In the genomic region with DNA sequence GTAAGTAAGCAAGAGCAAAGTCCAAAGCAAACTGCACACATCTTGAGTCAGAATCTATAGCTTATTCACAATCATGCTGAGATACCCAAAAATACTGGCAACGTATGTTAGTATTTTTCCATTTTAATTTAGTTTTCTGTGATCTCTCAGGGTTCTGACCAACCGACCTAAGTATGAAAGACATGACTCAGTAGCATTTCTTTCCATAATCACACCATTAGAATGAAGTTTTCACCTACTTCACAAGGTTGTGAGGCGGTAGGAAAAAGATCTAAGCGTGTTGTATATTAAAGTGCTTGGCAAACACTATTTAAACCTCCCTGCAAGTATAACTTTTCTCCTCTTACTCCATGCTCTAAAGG, we compare ENCODE assay signal across 26 cellular contexts. TPM values are rescaled to one million over a fixed set of nuclear protein-coding genes. Genes with fewer than 3 reads are reported as not detected.
DNase-seq lines count a peak whose midpoint lies in the region; ATAC-seq, FAIRE-seq and TF ChIP-seq lines count a peak whose summit lies in the region.
"Had no signal": no experiment of that assay in that cellular context is flagged by ENCODE, and none has a peak within 500 bp of the region (broad histone marks: within the 10 kb centered on the region; RNA-seq: fewer than 3 reads in every experiment).

No MANE protein-coding gene starts in this region.

- no peaks in the 10 kb centered on the region for H3K36me3 Mint-ChIP-seq in nephron (ENCODE audit: low read depth)
- H3K36me3 Mint-ChIP-seq: activated naive CD8-positive, alpha-beta T cell treated with anti-CD3 and anti-CD28 coated beads, Interleukin-2, amount 10 ng/mL, durations not matched to agents 7 days and 5 days; CD8-positive, alpha-beta T cell; stimulated activated naive B cell treated with anti-CD40 and anti-IgM and Interleukin-4, amounts not matched to agents 10 μg/mL and 1 μg/mL and 100 μg/mL, for 72 hours had no signal

- TF ChIP-seq CTCF in A549 (IDR thresholded peaks at IDR 0.05) (no peak), esophagus squamous epithelium (IDR thresholded peaks at IDR 0.05) (no peak), nephron (IDR thresholded peaks at IDR 0.05; ENCODE audit: unreplicated experiment in 3 of 3) (no peak), ascending aorta (IDR thresholded peaks at IDR 0.05) (no peak)

- intact Hi-C loops in esophagus squamous epithelium (cut with DNase I), result no loop called here
- intact Hi-C loops in ascending aorta (cut with DNase I), result no loop called here

- peak overlapping the region; percentile 69 for H3K4me2 ChIP-seq in A549

- WGBS in A549 (ENCODE audit: missing lambda C conversion rate), result 7% methylated on average over 4 of the region's 4 CpGs
- 39 to 43% methylated on average over 4 of the region's 4 CpGs for WGBS in esophagus squamous epithelium, 2 donors

- no peak overlapping the region for H3K4me3 Mint-ChIP-seq in nephron
- H3K4me3 Mint-ChIP-seq: activated CD4-positive, alpha-beta T cell treated with anti-CD3 and anti-CD28 coated beads for 36 hours; activated CD8-positive, alpha-beta T cell treated with anti-CD3 and anti-CD28 coated beads, Interleukin-2, amount 10 ng/mL, durations not matched to agents 7 days and 5 days; activated naive CD8-positive, alpha-beta T cell treated with anti-CD3 and anti-CD28 coated beads, Interleukin-2, amount 10 ng/mL, durations not matched to agents 7 days and 5 days; CD8-positive, alpha-beta T cell; stimulated activated naive B cell treated with anti-CD40 and anti-IgM and Interleukin-4, amounts not matched to agents 10 μg/mL and 1 μg/mL and 100 μg/mL, for 72 hours had no signal

- H3K36me3 ChIP-seq in SJSA1 (no peaks in the 10 kb centered on the region; the same call in 1 of the 2 replicates), esophagus squamous epithelium (no peaks in the 10 kb centered on the region), ascending aorta (no peaks in the 10 kb centered on the region)
- H3K36me3 ChIP-seq: lower lobe of right lung, right lobe of liver had no signal

- H3K4me3 ChIP-seq in A549 (0 out of 3 replicates have a peak overlapping the region, but pooled peaks have one; percentile 9), SJSA1 (no peak overlapping the region), esophagus squamous epithelium (no peak overlapping the region), ascending aorta (no peak overlapping the region)
- H3K4me3 ChIP-seq: lower lobe of right lung, right lobe of liver, SK-N-MC had no signal

- TF ChIP-seq EP300 in A549 (IDR thresholded peaks at IDR 0.05), result no peak

- H3K27me3 ChIP-seq in SJSA1 (replicated peaks), result no peaks in the 10 kb centered on the region
- no peaks in the 10 kb centered on the region for H3K27me3 ChIP-seq in esophagus squamous epithelium
- no peaks in the 10 kb centered on the region for H3K27me3 ChIP-seq in ascending aorta
- H3K27me3 ChIP-seq: right lobe of liver had no signal

- POLR2A ChIA-PET in A549 (lab: Yijun Ruan, JAX), result interaction anchor here (1.0 to 1.3 kb wide), 2 partner anchors 51 to 126 kb away, joined by 3 to 6 read pairs; no protein-coding TSS in a partner anchor

- H3K9me3 ChIP-seq in A549, result no peaks in the 10 kb centered on the region
- no peaks in the 10 kb centered on the region for H3K9me3 ChIP-seq in SJSA1 (replicated peaks)
- no peaks in the 10 kb centered on the region for H3K9me3 ChIP-seq in esophagus squamous epithelium
- no peaks in the 10 kb centered on the region for H3K9me3 ChIP-seq in ascending aorta
- H3K9me3 ChIP-seq: lower lobe of right lung, right lobe of liver had no signal

- no peak for DNase-seq in A549 (ENCODE audit: low read depth in 1 of 2, low spot score in 1 of 2)
- peak in 1 of 2 experiments; percentile 72 for DNase-seq in SJSA1 (ENCODE audit: low read depth in 1 of 2, low spot score in 2 of 2)
- DNase-seq in esophagus squamous epithelium (lab: John Stamatoyannopoulos, UW), result no peak
- DNase-seq in NCI-H510A treated with DMSO at 0.1 percent for 48 hours (lab: John Stamatoyannopoulos, UW), result no peak
- DNase-seq in ascending aorta (ENCODE audit: low spot score in 2 of 2), result no peak
- DNase-seq: 8988T; activated CD4-positive, alpha-beta T cell treated with anti-CD3 and anti-CD28 coated beads for 36 hours; activated CD8-positive, alpha-beta T cell treated with anti-CD3 and anti-CD28 coated beads, Interleukin-2, amount 10 ng/mL, durations not matched to agents 7 days and 5 days; activated effector memory CD4-positive, alpha-beta T cell treated with Interleukin-2 at 50 U/mL for 16 hours; activated naive CD8-positive, alpha-beta T cell treated with anti-CD3 and anti-CD28 coated beads, Interleukin-2, amount 10 ng/mL, durations not matched to agents 7 days and 5 days; AML-193; CD8-positive, alpha-beta T cell; head of caudate nucleus; Kasumi-1; lower lobe of right lung; NCI-H1092; NCI-H187; NCI-H226; right lobe of liver; RPMI8226; stimulated activated naive B cell treated with anti-CD40 and anti-IgM and Interleukin-4, amounts not matched to agents 10 μg/mL and 1 μg/mL and 100 μg/mL, for 72 hours had no signal

- CTCF ChIA-PET in A549 (lab: Yijun Ruan, JAX), result interaction anchor here (0.8 to 3.6 kb wide), 7 partner anchors 11 to 401 kb away, joined by 3 to 29 read pairs (median 5); no protein-coding TSS in a partner anchor

- TF ChIP-seq RAD21 in A549 (conservative IDR thresholded peaks at IDR 0.05 in 1 of 2, IDR thresholded peaks at IDR 0.05 in 1 of 2), result no peak; a peak in 1 of 5 replicates

- no peak for TF ChIP-seq POLR2A in A549 (IDR thresholded peaks at IDR 0.05; ENCODE audit: low read length)
- TF ChIP-seq POLR2A in esophagus squamous epithelium (IDR thresholded peaks at IDR 0.05), result no peak

- H3K27ac ChIP-seq in A549, result peak overlapping the region; percentile 91
- peak overlapping the region; percentile 79 for H3K27ac ChIP-seq in SJSA1
- H3K27ac ChIP-seq in esophagus squamous epithelium, result peak overlapping the region in 3 of 4 donors; percentile 41 to 64 (median 51)
- H3K27ac ChIP-seq in ascending aorta, result no peak overlapping the region
- H3K27ac ChIP-seq: lower lobe of right lung, right lobe of liver, SK-N-MC had no signal

- peak; percentile 70 for FAIRE-seq in A549 (lab: Jason Lieb, UNC)
- FAIRE-seq: GM12892 had no signal

- no peaks in the 10 kb centered on the region for H3K9me3 Mint-ChIP-seq in nephron
- H3K9me3 Mint-ChIP-seq: activated naive CD8-positive, alpha-beta T cell treated with anti-CD3 and anti-CD28 coated beads, Interleukin-2, amount 10 ng/mL, durations not matched to agents 7 days and 5 days; stimulated activated naive B cell treated with anti-CD40 and anti-IgM and Interleukin-4, amounts not matched to agents 10 μg/mL and 1 μg/mL and 100 μg/mL, for 72 hours had no signal

- peaks cover 3% of the 10 kb centered on the region for H3K27me3 Mint-ChIP-seq in nephron (ENCODE audit: low read depth)
- H3K27me3 Mint-ChIP-seq: activated CD4-positive, alpha-beta T cell treated with anti-CD3 and anti-CD28 coated beads for 36 hours; activated naive CD8-positive, alpha-beta T cell treated with anti-CD3 and anti-CD28 coated beads, Interleukin-2, amount 10 ng/mL, durations not matched to agents 7 days and 5 days had no signal

- H3K4me1 ChIP-seq in A549, result peaks cover 82% of the 10 kb centered on the region
- peaks cover 38% of the 10 kb centered on the region for H3K4me1 ChIP-seq in SJSA1 (replicated peaks)
- peaks cover 0 to 28% (median 4%) of the 10 kb centered on the region in 3 donors for H3K4me1 ChIP-seq in esophagus squamous epithelium
- no peaks in the 10 kb centered on the region for H3K4me1 ChIP-seq in ascending aorta
- H3K4me1 ChIP-seq: lower lobe of right lung, right lobe of liver had no signal

- peaks cover 41% of the 10 kb centered on the region for H3K4me1 Mint-ChIP-seq in nephron
- H3K4me1 Mint-ChIP-seq: activated naive CD8-positive, alpha-beta T cell treated with anti-CD3 and anti-CD28 coated beads, Interleukin-2, amount 10 ng/mL, durations not matched to agents 7 days and 5 days had no signal

- H3K27ac Mint-ChIP-seq in nephron, result peak overlapping the region; percentile 12 to 82 (median 66)
- H3K27ac Mint-ChIP-seq: activated CD4-positive, alpha-beta T cell treated with anti-CD3 and anti-CD28 coated beads for 36 hours; activated CD8-positive, alpha-beta T cell treated with anti-CD3 and anti-CD28 coated beads, Interleukin-2, amount 10 ng/mL, durations not matched to agents 7 days and 5 days; activated naive CD8-positive, alpha-beta T cell treated with anti-CD3 and anti-CD28 coated beads, Interleukin-2, amount 10 ng/mL, durations not matched to agents 7 days and 5 days; CD8-positive, alpha-beta T cell; stimulated activated naive B cell treated with anti-CD40 and anti-IgM and Interleukin-4, amounts not matched to agents 10 μg/mL and 1 μg/mL and 100 μg/mL, for 72 hours had no signal

- ATAC-seq in A549 (peak in 1 of 2 experiments; percentile 35; a peak in 4 of 6 replicates), GM18861 (IDR thresholded peaks at IDR 0.05; ENCODE audit: unreplicated experiment) (no peak), GM21447 (IDR thresholded peaks at IDR 0.05; ENCODE audit: unreplicated experiment) (no peak)
- ATAC-seq: activated CD8-positive, alpha-beta T cell treated with anti-CD3 and anti-CD28 coated beads, Interleukin-2, amount 10 ng/mL, durations not matched to agents 7 days and 5 days; CD8-positive, alpha-beta T cell; lower lobe of right lung; right lobe of liver had no signal

TF ChIP-seq in A549, 52 proteins besides CTCF, POLR2A, EP300 and RAD21:
- no peak for TF ChIP-seq NR3C1 (IDR thresholded peaks at IDR 0.05)
- TF ChIP-seq, protein P1, sequence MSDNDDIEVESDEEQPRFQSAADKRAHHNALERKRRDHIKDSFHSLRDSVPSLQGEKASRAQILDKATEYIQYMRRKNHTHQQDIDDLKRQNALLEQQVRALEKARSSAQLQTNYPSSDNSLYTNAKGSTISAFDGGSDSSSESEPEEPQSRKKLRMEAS (IDR thresholded peaks at IDR 0.05), result peak; percentile 41; the same call in 1 of the 2 replicates
- peak; percentile 26 for TF ChIP-seq MAFK (IDR thresholded peaks at IDR 0.05; ENCODE audit: partially characterized antibody)
- no peak for TF ChIP-seq RARB (CRISPR knock-in tag; IDR thresholded peaks at IDR 0.05)
- no peak for TF ChIP-seq HOXB13 (CRISPR knock-in tag; IDR thresholded peaks at IDR 0.05; ENCODE audit: low read depth)
- TF ChIP-seq JUNB (IDR thresholded peaks at IDR 0.05), result peak; percentile 8
- peak in 1 of 2 experiments; percentile 40; a peak in 1 of 5 replicates for TF ChIP-seq JUN (IDR thresholded peaks at IDR 0.05)

RNA-seq across cellular contexts. Expression of a gene that starts 49.1 kb away (rescaled TPM):
- polyA plus RNA-seq in A549 (2011; rRNA removed) (18.2 and 20.7 TPM in 2 replicates), A549 (2017; fragmentation: RNase III; extraction: RNeasy Plus Mini Kit Qiagen cat#74134 plus additional on column Dnase treatment) (10.7 to 12.8 TPM (median 10.9 TPM) in 3 replicates)
- polyA plus RNA-seq in A549 (2012; cell fraction: cytosol; rRNA removed), result 4.4 and 5.1 TPM in 2 replicates
- 4.2 and 7.4 TPM in 2 replicates for polyA plus RNA-seq in A549 (2012; cell fraction: nucleus; rRNA removed)
- 44.9 TPM in 2 replicates for polyA minus RNA-seq in A549 (2011; rRNA and poly(A)+ RNA removed)
- 3.7 and 8.1 TPM in 2 replicates for total RNA-seq in SJSA1 (2014; rRNA removed; shearing (Covaris generic))
- total RNA-seq in esophagus squamous epithelium (1 to 10 TPM; 1.8 to 3.6 (median 3.1) TPM), ascending aorta (3.8 TPM)
- total RNA-seq: activated CD8-positive, alpha-beta T cell treated with anti-CD3 and anti-CD28 coated beads, Interleukin-2, amount 10 ng/mL, durations not matched to agents 7 days and 5 days; activated naive CD8-positive, alpha-beta T cell treated with anti-CD3 and anti-CD28 coated beads, Interleukin-2, amount 10 ng/mL, durations not matched to agents 7 days and 5 days; CD8-positive, alpha-beta T cell had no signal

Comparison
In these comparisons a context has a peak if more than half of its experiments do, and no peak if none do; other contexts are left out.
1. H3K27ac ChIP-seq: peak in A549 (2 of 2), SJSA1 (single experiment) and esophagus squamous epithelium (3 of 4); none in ascending aorta (0 of 2).